ENCODE assay signal across 1 cellular context in genomic region chr19:15813916-15814315, GRCh38.
TF ChIP-seq lines count a peak whose summit lies in the region.

No MANE protein-coding gene starts in this region.

TF ChIP-seq in HCT116, 20 proteins besides CTCF, POLR2A, EP300 and RAD21:
- TF ChIP-seq ZBTB33 (IDR thresholded peaks at IDR 0.05; ENCODE audit: extremely low read depth, insufficient replicate concordance, low read length) (no peak), JUND (IDR thresholded peaks at IDR 0.05) (no peak), MAX (IDR thresholded peaks at IDR 0.05) (no peak), CBX3 (IDR thresholded peaks at IDR 0.05; ENCODE audit: low read depth) (no peak), SIN3A (IDR thresholded peaks at IDR 0.05; ENCODE audit: low read depth) (no peak), FOSL1 (IDR thresholded peaks at IDR 0.05; ENCODE audit: low read depth) (no peak), REST (IDR thresholded peaks at IDR 0.05; ENCODE audit: low read depth) (no peak)
